Comparison of ENCODE assay signal across 16 cellular contexts in genomic region chr14:58288106-58288792, GRCh38. TPM values are rescaled to one million over a fixed set of nuclear protein-coding genes. Genes with fewer than 3 reads are reported as not detected.
DNase-seq lines count a peak whose midpoint lies in the region; ATAC-seq, FAIRE-seq and TF ChIP-seq lines count a peak whose summit lies in the region.
"Had no signal": no experiment of that assay in that cellular context is flagged by ENCODE, and none has a peak within 500 bp of the region (broad histone marks: within the 10 kb centered on the region; RNA-seq: fewer than 3 reads in every experiment).

No MANE protein-coding gene starts in this region.

- no peaks in the 10 kb centered on the region for H3K27me3 Mint-ChIP-seq in activated CD4-positive, alpha-beta memory T cell treated with anti-CD3 and anti-CD28 coated beads for 36 hours
- no peaks in the 10 kb centered on the region for H3K27me3 Mint-ChIP-seq in activated CD4-positive, alpha-beta memory T cell treated with anti-CD3 and anti-CD28 coated beads, Interleukin-2, amount 10 ng/mL, durations not matched to agents 7 days and 5 days

- intact Hi-C loops in activated CD4-positive, alpha-beta memory T cell treated with anti-CD3 and anti-CD28 coated beads for 36 hours (cut with micrococcal nuclease): no loop called here

- H3K4me3 Mint-ChIP-seq in activated CD4-positive, alpha-beta memory T cell treated with anti-CD3 and anti-CD28 coated beads for 36 hours: no peak overlapping the region
- no peak overlapping the region for H3K4me3 Mint-ChIP-seq in activated CD4-positive, alpha-beta memory T cell treated with anti-CD3 and anti-CD28 coated beads, Interleukin-2, amount 10 ng/mL, durations not matched to agents 7 days and 5 days

- no peaks in the 10 kb centered on the region for H3K9me3 ChIP-seq in neutrophil
- H3K9me3 ChIP-seq: tibial nerve had no signal

- peaks cover 59% of the 10 kb centered on the region for H3K4me1 Mint-ChIP-seq in activated CD4-positive, alpha-beta memory T cell treated with anti-CD3 and anti-CD28 coated beads for 36 hours (ENCODE audit: low read depth)
- H3K4me1 Mint-ChIP-seq in activated CD4-positive, alpha-beta memory T cell treated with anti-CD3 and anti-CD28 coated beads, Interleukin-2, amount 10 ng/mL, durations not matched to agents 7 days and 5 days: peaks cover 50% of the 10 kb centered on the region

- H3K9me3 Mint-ChIP-seq in activated CD4-positive, alpha-beta memory T cell treated with anti-CD3 and anti-CD28 coated beads for 36 hours: no peaks in the 10 kb centered on the region
- no peaks in the 10 kb centered on the region for H3K9me3 Mint-ChIP-seq in activated CD4-positive, alpha-beta memory T cell treated with anti-CD3 and anti-CD28 coated beads, Interleukin-2, amount 10 ng/mL, durations not matched to agents 7 days and 5 days

- peak overlapping the region; percentile 70 for H3K27ac Mint-ChIP-seq in activated CD4-positive, alpha-beta memory T cell treated with anti-CD3 and anti-CD28 coated beads for 36 hours
- no peak overlapping the region for H3K27ac Mint-ChIP-seq in activated CD4-positive, alpha-beta memory T cell treated with anti-CD3 and anti-CD28 coated beads, Interleukin-2, amount 10 ng/mL, durations not matched to agents 7 days and 5 days

- peaks cover 0 to 4% of the 10 kb centered on the region in 2 experiments for H3K4me1 ChIP-seq in neutrophil (ENCODE audit: control insufficient read depth in 1 of 2, insufficient read depth in 1 of 2, low read depth in 1 of 2, low read length in 1 of 2)

- ATAC-seq in SK-N-SH treated with all-trans-retinoic acid at 6 μM for 48 hours (peak; percentile 60), HG03342 (IDR thresholded peaks at IDR 0.05; ENCODE audit: unreplicated experiment) (no peak), GM19455 (IDR thresholded peaks at IDR 0.05; ENCODE audit: unreplicated experiment) (no peak)

- CTCF ChIA-PET in activated CD4-positive, alpha-beta memory T cell treated with anti-CD3 and anti-CD28 coated beads for 36 hours (lab: Charles Lee): no interaction called here
- CTCF ChIA-PET in activated CD4-positive, alpha-beta memory T cell treated with anti-CD3 and anti-CD28 coated beads, Interleukin-2, amount 10 ng/mL, durations not matched to agents 7 days and 5 days (lab: Charles Lee): no interaction called here

- no peak overlapping the region for H3K4me3 ChIP-seq in neutrophil (ENCODE audit: low read depth in 1 of 2, low read length in 1 of 2)
- H3K4me3 ChIP-seq: adrenal gland, tibial nerve had no signal

- no peak for DNase-seq in activated CD4-positive, alpha-beta memory T cell treated with anti-CD3 and anti-CD28 coated beads for 36 hours
- no peak for DNase-seq in activated CD4-positive, alpha-beta memory T cell treated with anti-CD3 and anti-CD28 coated beads, Interleukin-2, amount 10 ng/mL, durations not matched to agents 7 days and 5 days
- DNase-seq in hepatic stellate cell (ENCODE audit: low spot score): no peak
- DNase-seq: adrenal gland; H7; NCI-H1048; NCI-H82; nucleus accumbens; stimulated activated CD4-positive, alpha-beta T cell treated with anti-CD3 and anti-CD28 coated beads, Interleukin-4, amount 100 ng/mL, for 24 hours had no signal

- peak; percentile 26 for FAIRE-seq in endometrium (lab: Jason Lieb, UNC)
- FAIRE-seq: RCC 7860 had no signal

- peak overlapping the region; percentile 14 for H3K27ac ChIP-seq in neutrophil
- H3K27ac ChIP-seq: tibial nerve had no signal

- H3K27me3 ChIP-seq in neutrophil: no peaks in the 10 kb centered on the region
- H3K27me3 ChIP-seq: adrenal gland, tibial nerve had no signal

- peaks cover 47% of the 10 kb centered on the region for H3K36me3 Mint-ChIP-seq in activated CD4-positive, alpha-beta memory T cell treated with anti-CD3 and anti-CD28 coated beads for 36 hours
- H3K36me3 Mint-ChIP-seq in activated CD4-positive, alpha-beta memory T cell treated with anti-CD3 and anti-CD28 coated beads, Interleukin-2, amount 10 ng/mL, durations not matched to agents 7 days and 5 days (ENCODE audit: low read depth): peaks cover 70% of the 10 kb centered on the region

- no peak for TF ChIP-seq CTCF in neutrophil (IDR thresholded peaks at IDR 0.05)

- POLR2A ChIA-PET in activated CD4-positive, alpha-beta memory T cell treated with anti-CD3 and anti-CD28 coated beads for 36 hours (lab: Charles Lee): no interaction called here
- POLR2A ChIA-PET in activated CD4-positive, alpha-beta memory T cell treated with anti-CD3 and anti-CD28 coated beads, Interleukin-2, amount 10 ng/mL, durations not matched to agents 7 days and 5 days (lab: Charles Lee): interaction anchor here (1.2 to 2.5 kb wide), 5 partner anchors 9 to 44 kb away, joined by 4 to 16 read pairs (median 7); partner anchors contain the start of genes ARID4A and PSMA3

- peaks cover 99% of the 10 kb centered on the region for H3K36me3 ChIP-seq in neutrophil

TF ChIP-seq in SK-N-SH treated with all-trans-retinoic acid at 6 μM for 48 hours, 23 proteins besides CTCF, POLR2A, EP300 and RAD21:
- TF ChIP-seq SNAI2 (CRISPR knock-in tag; IDR thresholded peaks at IDR 0.05) (no peak), ZNF565 (CRISPR knock-in tag; conservative IDR thresholded peaks at IDR 0.05; ENCODE audit: low read depth) (no peak), POU6F1 (CRISPR knock-in tag; IDR thresholded peaks at IDR 0.05; ENCODE audit: borderline replicate concordance, low read depth) (no peak), PPARA (CRISPR knock-in tag; IDR thresholded peaks at IDR 0.05; ENCODE audit: borderline replicate concordance) (no peak), ZC3H10 (CRISPR knock-in tag; IDR thresholded peaks at IDR 0.05) (0 out of 2 replicates have a peak, but pooled peaks have one; percentile 9), ARNTL (CRISPR knock-in tag; IDR thresholded peaks at IDR 0.05; ENCODE audit: borderline replicate concordance, low read depth) (no peak)

RNA-seq across cellular contexts. Expression of gene ARID4A, which starts 10.1 kb away (rescaled TPM):
- total RNA-seq in activated CD4-positive, alpha-beta memory T cell treated with anti-CD3 and anti-CD28 coated beads for 36 hours: 10 to 100 TPM; 24.1 to 28.1 TPM
- 10 to 100 TPM; 37.9 to 41.7 TPM for total RNA-seq in activated CD4-positive, alpha-beta memory T cell treated with anti-CD3 and anti-CD28 coated beads, Interleukin-2, amount 10 ng/mL, durations not matched to agents 7 days and 5 days

RNA-seq across cellular contexts. Expression of gene PSMA3, which starts 43.6 kb away (rescaled TPM):
- 100 to 1,000 TPM; 349 to 355 TPM for total RNA-seq in activated CD4-positive, alpha-beta memory T cell treated with anti-CD3 and anti-CD28 coated beads for 36 hours
- 100 to 1,000 TPM; 243 to 259 TPM for total RNA-seq in activated CD4-positive, alpha-beta memory T cell treated with anti-CD3 and anti-CD28 coated beads, Interleukin-2, amount 10 ng/mL, durations not matched to agents 7 days and 5 days
